In the genomic region with DNA sequence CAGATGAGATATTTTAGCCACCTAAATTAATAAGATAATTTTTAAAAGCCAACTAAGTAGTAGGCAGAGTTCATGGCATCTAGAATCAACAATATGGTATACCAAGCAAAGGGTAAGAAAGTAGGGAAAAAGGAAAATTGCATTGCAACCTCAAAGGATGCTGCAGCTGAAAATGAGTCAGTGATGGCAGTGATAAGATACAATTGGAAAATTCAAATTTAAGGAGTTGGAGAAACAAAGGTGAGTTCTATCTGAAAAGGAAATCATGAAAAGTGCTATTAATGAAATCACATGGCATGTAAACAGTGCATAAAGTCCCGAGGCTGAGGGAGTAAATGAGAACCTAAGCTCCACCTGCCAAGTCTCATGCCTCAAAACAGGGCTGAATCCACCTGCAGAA, we compare ENCODE assay signal across 27 cellular contexts. TPM values are rescaled to one million over a fixed set of nuclear protein-coding genes. Genes with fewer than 3 reads are reported as not detected.
"Had no signal": no experiment of that assay in that cellular context is flagged by ENCODE, and none has a peak within 500 bp of the region (broad histone marks: within the 10 kb centered on the region; RNA-seq: fewer than 3 reads in every experiment).

No MANE protein-coding gene starts in this region.

- H3K27ac ChIP-seq: body of pancreas, foreskin keratinocyte, gastroesophageal sphincter had no signal

- H3K4me3 ChIP-seq: body of pancreas, gastroesophageal sphincter had no signal

- H3K9me3 ChIP-seq: body of pancreas, gastroesophageal sphincter had no signal

- H3K4me1 ChIP-seq: body of pancreas, foreskin keratinocyte, gastroesophageal sphincter had no signal

- H3K36me3 ChIP-seq: gastroesophageal sphincter had no signal

- DNase-seq: activated CD4-positive, alpha-beta memory T cell treated with anti-CD3 and anti-CD28 coated beads for 36 hours; activated CD4-positive, alpha-beta T cell treated with anti-CD3 and anti-CD28 coated beads for 36 hours; activated CD4-positive, alpha-beta T cell treated with anti-CD3 and anti-CD28 coated beads, Interleukin-2, amount 10 ng/mL, durations not matched to agents 24 days and 14 days; activated CD4-positive, CD25-positive, alpha-beta regulatory T cell; activated CD4-positive, CD25-positive, alpha-beta regulatory T cell treated with anti-CD3 and anti-CD28 coated beads, Interleukin-2, amount 50 U/mL, for 72 hours; activated CD8-positive, alpha-beta memory T cell treated with anti-CD3 and anti-CD28 coated beads, Interleukin-2, amount 10 ng/mL, durations not matched to agents 7 days and 5 days; activated CD8-positive, alpha-beta memory T cell treated with anti-CD3 and anti-CD28 coated beads, Interleukin-2, amount 50 U/mL, for 4 hours; activated CD8-positive, alpha-beta T cell treated with anti-CD3 and anti-CD28 coated beads, Interleukin-2, amount 10 ng/mL, durations not matched to agents 7 days and 5 days; activated effector memory CD4-positive, alpha-beta T cell treated with anti-CD3 and anti-CD28 coated beads, Interleukin-2, amount 50 U/mL, for 16 hours; activated naive CD4-positive, alpha-beta T cell; activated naive CD4-positive, alpha-beta T cell treated with anti-CD3 and anti-CD28 coated beads, Interleukin-2, amount 50 U/mL, for 16 hours; activated T-cell treated with anti-CD3 and anti-CD28 coated beads, Interleukin-2, amount 50 U/mL, for 1 hour; activated T-cell treated with anti-CD3 and anti-CD28 coated beads, Interleukin-2, amount 50 U/mL, for 48 hours; amniotic stem cell; anterior cingulate cortex; body of pancreas; caudate nucleus; cortex of kidney; effector CD8-positive, alpha-beta T cell; foreskin keratinocyte; T-helper 2 cell had no signal

- H3K27me3 ChIP-seq: body of pancreas, foreskin keratinocyte, gastroesophageal sphincter had no signal

- ATAC-seq: activated CD4-positive, alpha-beta T cell treated with anti-CD3 and anti-CD28 coated beads for 36 hours; activated CD8-positive, alpha-beta memory T cell treated with anti-CD3 and anti-CD28 coated beads, Interleukin-2, amount 10 ng/mL, durations not matched to agents 7 days and 5 days; activated CD8-positive, alpha-beta T cell treated with anti-CD3 and anti-CD28 coated beads, Interleukin-2, amount 10 ng/mL, durations not matched to agents 7 days and 5 days; body of pancreas; esophagus mucosa; foreskin keratinocyte; gastroesophageal sphincter had no signal

RNA-seq across cellular contexts. Expression of a gene that starts 33.9 kb away (rescaled TPM):
- total RNA-seq: activated CD4-positive, alpha-beta memory T cell treated with anti-CD3 and anti-CD28 coated beads for 36 hours; activated CD4-positive, alpha-beta T cell treated with anti-CD3 and anti-CD28 coated beads for 36 hours; activated CD4-positive, alpha-beta T cell treated with anti-CD3 and anti-CD28 coated beads, Interleukin-2, amount 10 ng/mL, durations not matched to agents 24 days and 14 days; activated CD8-positive, alpha-beta memory T cell treated with anti-CD3 and anti-CD28 coated beads for 36 hours; activated CD8-positive, alpha-beta memory T cell treated with anti-CD3 and anti-CD28 coated beads, Interleukin-2, amount 10 ng/mL, durations not matched to agents 7 days and 5 days; activated CD8-positive, alpha-beta T cell treated with anti-CD3 and anti-CD28 coated beads, Interleukin-2, amount 10 ng/mL, durations not matched to agents 7 days and 5 days; activated T-helper 1 cell treated with anti-CD3 and anti-CD28 coated beads, Interleukin-12 subunit alpha, Interleukin-12 subunit beta, Interleukin-2, Interleukin-4 antibody, amounts not matched to agents 30 ng/mL and 10 ng/mL and 1 ng/mL, durations not matched to agents 14 hours and 24 hours and 36 hours; activated T-helper 2 cell treated with anti-CD3 and anti-CD28 coated beads, Interferon-gamma antibody, Interleukin-2, Interleukin-4, amounts not matched to agents 10 μg/mL and 5 μg/mL and 100 μg/mL, durations not matched to agents 14 hours and 24 hours and 36 hours; T-helper 1 cell treated with Interleukin-12 subunit alpha and Interleukin-12 subunit beta and Interleukin-4 antibody, amounts not matched to agents 30 ng/mL and 1 ng/mL, for 36 hours had no signal
